8 cellular contexts compared by ENCODE assay signal in genomic region chr1:63917571-63918394, GRCh38.
A peak's percentile ranks its signal among the peaks of the same experiment; 100 is the strongest.
DNase-seq lines count a peak whose midpoint lies in the region; ATAC-seq, FAIRE-seq and TF ChIP-seq lines count a peak whose summit lies in the region.

No MANE protein-coding gene starts in this region.

- peaks cover 4% of the 10 kb centered on the region for H3K4me1 ChIP-seq in NT2/D1 (ENCODE audit: insufficient read depth, insufficient read length)

- peak in 2 of 3 donors; percentile 5 to 15 for DNase-seq in stimulated activated CD4-positive, alpha-beta T cell treated with anti-CD3 and anti-CD28 coated beads, Interleukin-12 subunit alpha, Interleukin-12 subunit beta, amount 100 ng/mL, for 48 hours (ENCODE audit: low read depth in 2 of 3, low spot score in 1 of 3)
- no peak for DNase-seq in stimulated activated CD4-positive, alpha-beta T cell treated with anti-CD3 and anti-CD28 coated beads, Interleukin-4, amount 100 ng/mL, for 24 hours
- DNase-seq in NT2/D1 (ENCODE audit: low read depth, low spot score) (peak; percentile 44), fibroblast of mammary gland (ENCODE audit: low read depth) (peak; percentile 28), urothelium cell line (ENCODE audit: low spot score) (no peak), NCI-H2081 (lab: John Stamatoyannopoulos, UW) (no peak), DMS153 treated with DMSO at 0.1 percent for 48 hours (lab: John Stamatoyannopoulos, UW; ENCODE audit: unreplicated experiment) (no peak)

- no peak overlapping the region for H3K9ac ChIP-seq in NT2/D1 (ENCODE audit: insufficient read length, low read depth)

- peak; percentile 42 for FAIRE-seq in urothelium cell line (lab: Jason Lieb, UNC)

- H3K9me3 ChIP-seq in NT2/D1 (ENCODE audit: insufficient read depth, low read length): no peaks in the 10 kb centered on the region

- no peak for ATAC-seq in GM21717 (IDR thresholded peaks at IDR 0.05; ENCODE audit: unreplicated experiment)

- no peaks in the 10 kb centered on the region for H3K36me3 ChIP-seq in NT2/D1 (ENCODE audit: insufficient read depth, insufficient read length, low read length)

- peak; percentile 32 for TF ChIP-seq CTCF in fibroblast of mammary gland (conservative IDR thresholded peaks at IDR 0.05; ENCODE audit: control insufficient read depth, insufficient read depth, low read depth, low read length)

- H3K27me3 ChIP-seq in NT2/D1 (ENCODE audit: insufficient read depth, insufficient read length): no peaks in the 10 kb centered on the region

- H3K4me3 ChIP-seq in NT2/D1 (ENCODE audit: insufficient read length, low read depth) (no peak overlapping the region), fibroblast of mammary gland (ENCODE audit: control insufficient read depth, low read depth, low read length) (no peak overlapping the region)

Comparison
In these comparisons a context has a peak if more than half of its experiments do, and no peak if none do; other contexts are left out.
1. DNase-seq: peak in stimulated activated CD4-positive, alpha-beta T cell treated with anti-CD3 and anti-CD28 coated beads, Interleukin-12 subunit alpha, Interleukin-12 subunit beta, amount 100 ng/mL, for 48 hours (2 of 3), NT2/D1 (single experiment) and fibroblast of mammary gland (single experiment); none in stimulated activated CD4-positive, alpha-beta T cell treated with anti-CD3 and anti-CD28 coated beads, Interleukin-4, amount 100 ng/mL, for 24 hours (single experiment), urothelium cell line (single experiment), NCI-H2081 (0 of 2) and DMS153 treated with DMSO at 0.1 percent for 48 hours (single experiment).